Comparison of ENCODE assay signal across 1 cellular context in genomic region chrX:73892515-73893090, GRCh38.
TF ChIP-seq lines count a peak whose summit lies in the region.

No MANE protein-coding gene starts in this region.

TF ChIP-seq in K562, 482 proteins besides CTCF, POLR2A, EP300 and RAD21 (continued from another document):
- TF ChIP-seq MNT (conservative IDR thresholded peaks at IDR 0.05) (0 out of 4 replicates have a peak, but pooled peaks of 1 of the 2 experiments have one; percentile 37), NCOR1 (IDR thresholded peaks at IDR 0.05) (0 out of 2 replicates have a peak, but pooled peaks have one; percentile 27), EGR1 (conservative IDR thresholded peaks at IDR 0.05) (peak; percentile 74)
